In the genomic region with DNA sequence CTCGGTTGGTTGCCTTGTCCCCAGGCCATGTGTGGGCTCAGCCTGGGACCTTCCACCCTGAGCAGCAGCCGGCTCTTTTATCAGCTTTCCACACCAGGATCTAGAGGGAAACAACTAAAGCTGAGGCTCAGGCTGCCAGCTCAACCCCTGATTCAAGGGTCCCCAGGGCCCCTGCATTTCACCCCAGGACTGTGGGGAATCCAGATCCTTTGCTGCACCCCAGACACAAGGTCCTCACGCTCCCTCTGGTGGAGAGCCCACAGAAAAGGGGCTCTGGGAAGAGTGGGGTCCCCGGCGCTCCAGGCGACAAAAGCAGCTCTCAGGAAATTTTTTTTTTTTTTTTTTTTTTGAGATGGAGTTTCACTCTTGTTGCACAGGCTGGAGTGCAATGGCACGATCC, we compare ENCODE assay signal across 9 cellular contexts.
DNase-seq lines count a peak whose midpoint lies in the region; ATAC-seq, FAIRE-seq and TF ChIP-seq lines count a peak whose summit lies in the region.
"Had no signal": no experiment of that assay in that cellular context is flagged by ENCODE, and none has a peak within 500 bp of the region (broad histone marks: within the 10 kb centered on the region; RNA-seq: fewer than 3 reads in every experiment).

No MANE protein-coding gene starts in this region.

- H2AFZ ChIP-seq in OCI-LY3 (ENCODE audit: low read depth, low read length) = no peak overlapping the region

- peak in 1 of 2 donors; percentile 18 for DNase-seq in cardiac muscle cell (ENCODE audit: low read depth in 1 of 2, low spot score in 1 of 2)
- DNase-seq in heart left ventricle = no peak
- peak; percentile 7 for DNase-seq in fibroblast of mammary gland (ENCODE audit: low read depth)
- DNase-seq in stimulated activated naive CD8-positive, alpha-beta T cell treated with anti-CD3 and anti-CD28 coated beads, Interleukin-15, amount 100 ng/mL, for 72 hours = no peak
- DNase-seq in H54 (ENCODE audit: insufficient read length, low spot score) = no peak
- DNase-seq in DMS53 treated with DMSO at 0.1 percent for 48 hours (lab: John Stamatoyannopoulos, UW; ENCODE audit: unreplicated experiment) = no peak

- no peaks in the 10 kb centered on the region for H3K27me3 ChIP-seq in cardiac muscle cell
- no peaks in the 10 kb centered on the region for H3K27me3 ChIP-seq in heart left ventricle
- H3K27me3 ChIP-seq in OCI-LY3 (ENCODE audit: low read depth, low read length) = no peaks in the 10 kb centered on the region

- H3K9me3 ChIP-seq in cardiac muscle cell (ENCODE audit: low read depth) = no peaks in the 10 kb centered on the region
- H3K9me3 ChIP-seq in heart left ventricle = no peaks in the 10 kb centered on the region
- no peaks in the 10 kb centered on the region for H3K9me3 ChIP-seq in OCI-LY3 (ENCODE audit: insufficient read depth, low read length)

- peak overlapping the region in 1 of 2 donors; percentile 48 for H3K27ac Mint-ChIP-seq in stimulated activated naive CD8-positive, alpha-beta T cell treated with anti-CD3 and anti-CD28 coated beads, Interleukin-15, amount 100 ng/mL, for 72 hours
- H3K27ac Mint-ChIP-seq: mesothelial cell of epicardium had no signal

- no peak for FAIRE-seq in H54 (lab: Jason Lieb, UNC)

- peaks cover 11% of the 10 kb centered on the region for H3K4me1 ChIP-seq in cardiac muscle cell (ENCODE audit: low read depth)
- peaks cover 0 to 18% (median 12%) of the 10 kb centered on the region in 12 donors for H3K4me1 ChIP-seq in heart left ventricle
- H3K4me1 ChIP-seq in OCI-LY3 (ENCODE audit: low read length) = peaks cover 4% of the 10 kb centered on the region; the same call in 1 of the 2 replicates

- intact Hi-C loops in heart left ventricle (cut with DNase I) = loop anchor here in 1 of 10 donors (5.0 kb wide), 1 partner anchor 137 kb away; no protein-coding TSS in a partner anchor

- H3K4me2 ChIP-seq in OCI-LY3 (ENCODE audit: low read length) = peak overlapping the region; percentile 28

- no peaks in the 10 kb centered on the region for H3K27me3 Mint-ChIP-seq in stimulated activated naive CD8-positive, alpha-beta T cell treated with anti-CD3 and anti-CD28 coated beads, Interleukin-15, amount 100 ng/mL, for 72 hours

- H3K36me3 ChIP-seq in cardiac muscle cell (no peaks in the 10 kb centered on the region), heart left ventricle (no peaks in the 10 kb centered on the region), OCI-LY3 (replicated peaks; ENCODE audit: low read depth, low read length) (no peaks in the 10 kb centered on the region)

- no peak overlapping the region for H3K4me3 Mint-ChIP-seq in stimulated activated naive CD8-positive, alpha-beta T cell treated with anti-CD3 and anti-CD28 coated beads, Interleukin-15, amount 100 ng/mL, for 72 hours
- H3K4me3 Mint-ChIP-seq: mesothelial cell of epicardium had no signal

- no peaks in the 10 kb centered on the region for H4K20me1 ChIP-seq in OCI-LY3 (ENCODE audit: insufficient read depth, low read length)

- 57 to 68% (median 67%) methylated on average over 7 of the region's 7 CpGs for WGBS in heart left ventricle, 4 donors

- peaks cover 21% of the 10 kb centered on the region for H3K4me1 Mint-ChIP-seq in stimulated activated naive CD8-positive, alpha-beta T cell treated with anti-CD3 and anti-CD28 coated beads, Interleukin-15, amount 100 ng/mL, for 72 hours
- H3K4me1 Mint-ChIP-seq: mesothelial cell of epicardium had no signal

- TF ChIP-seq CTCF in cardiac muscle cell (IDR thresholded peaks at IDR 0.05; ENCODE audit: low read depth, low read length) (peak; percentile 51), heart left ventricle (IDR thresholded peaks at IDR 0.05) (peak in 6 of 12 donors; percentile 8 to 38 (median 16)), OCI-LY3 (IDR thresholded peaks at IDR 0.05; ENCODE audit: low read depth, low read length) (peak; percentile 47), fibroblast of mammary gland (conservative IDR thresholded peaks at IDR 0.05; ENCODE audit: control insufficient read depth, insufficient read depth, low read depth, low read length) (peak; percentile 37)

- no peaks in the 10 kb centered on the region for H3K9me3 Mint-ChIP-seq in stimulated activated naive CD8-positive, alpha-beta T cell treated with anti-CD3 and anti-CD28 coated beads, Interleukin-15, amount 100 ng/mL, for 72 hours
- H3K9me3 Mint-ChIP-seq: mesothelial cell of epicardium had no signal

- H3K79me2 ChIP-seq in OCI-LY3 (ENCODE audit: low read length) = no peaks in the 10 kb centered on the region

- no peak for ATAC-seq in heart left ventricle
- peak; percentile 42 for ATAC-seq in stimulated activated naive CD8-positive, alpha-beta T cell treated with anti-CD3 and anti-CD28 coated beads, Interleukin-15, amount 100 ng/mL, for 72 hours
- ATAC-seq in GM18873 (IDR thresholded peaks at IDR 0.05; ENCODE audit: low FRiP score, unreplicated experiment) = no peak

- H3K4me3 ChIP-seq in cardiac muscle cell (no peak overlapping the region), heart left ventricle (no peak overlapping the region), OCI-LY3 (ENCODE audit: low read length) (no peak overlapping the region), fibroblast of mammary gland (ENCODE audit: control insufficient read depth, low read depth, low read length) (no peak overlapping the region)

- TF ChIP-seq POLR2A in heart left ventricle (IDR thresholded peaks at IDR 0.05) (no peak), H54 (IDR thresholded peaks at IDR 0.05; ENCODE audit: low read depth, low read length) (no peak)

- H3K9ac ChIP-seq in OCI-LY3 (ENCODE audit: low read length) = no peak overlapping the region

- no peak overlapping the region for H3K27ac ChIP-seq in cardiac muscle cell
- H3K27ac ChIP-seq in heart left ventricle = no peak overlapping the region
- H3K27ac ChIP-seq in OCI-LY3 (ENCODE audit: low read length) = no peak overlapping the region
